Comparison of ENCODE assay signal across 14 cellular contexts in genomic region chr11:126834149-126834548, GRCh38.
DNase-seq lines count a peak whose midpoint lies in the region; TF ChIP-seq lines count a peak whose summit lies in the region.
"Had no signal": no experiment of that assay in that cellular context is flagged by ENCODE, and none has a peak within 500 bp of the region (broad histone marks: within the 10 kb centered on the region; RNA-seq: fewer than 3 reads in every experiment).

No MANE protein-coding gene starts in this region.

- peaks cover 0 to 4% (median 1%) of the 10 kb centered on the region in 3 donors for H3K27me3 Mint-ChIP-seq in CD14-positive monocyte (ENCODE audit: low read depth in 3 of 3)

- no peaks in the 10 kb centered on the region for H3K36me3 Mint-ChIP-seq in CD14-positive monocyte

- intact Hi-C loops in CD14-positive monocyte (cut with micrococcal nuclease), result no loop called here

- no peak overlapping the region for H3K4me3 Mint-ChIP-seq in CD14-positive monocyte
- H3K4me3 Mint-ChIP-seq: activated CD8-positive, alpha-beta T cell treated with anti-CD3 and anti-CD28 coated beads, Interleukin-2, amount 10 ng/mL, durations not matched to agents 7 days and 5 days had no signal

- no peak overlapping the region for H3K4me3 ChIP-seq in AG04449 (ENCODE audit: low read depth, low read length)
- no peak overlapping the region for H3K4me3 ChIP-seq in kidney epithelial cell (ENCODE audit: low read depth, low read length)
- H3K4me3 ChIP-seq: upper lobe of right lung had no signal

- POLR2A ChIA-PET in AG04449 (lab: Yijun Ruan, JAX), result no interaction called here

- TF ChIP-seq CTCF in AG04449 (IDR thresholded peaks at IDR 0.05; ENCODE audit: insufficient read depth, low read length, missing control alignments) (no peak), kidney epithelial cell (IDR thresholded peaks at IDR 0.05; ENCODE audit: insufficient read depth, low read length, poor library complexity, severe bottlenecking) (no peak), CD14-positive monocyte (IDR thresholded peaks at IDR 0.05) (no peak)

- no peaks in the 10 kb centered on the region for H3K4me1 Mint-ChIP-seq in CD14-positive monocyte

- peak; percentile 70 for DNase-seq in AG04449 (ENCODE audit: low read depth, low spot score)
- peak; percentile 41 for DNase-seq in HS-27A (ENCODE audit: low read depth)
- peak; percentile 29 for DNase-seq in amniotic stem cell (lab: John Stamatoyannopoulos, UW)
- DNase-seq in kidney epithelial cell (ENCODE audit: low read depth), result peak; percentile 68
- no peak for DNase-seq in NCI-H2081 (lab: John Stamatoyannopoulos, UW)
- no peak for DNase-seq in islet precursor cell
- DNase-seq in CD14-positive monocyte (ENCODE audit: low spot score), result no peak
- DNase-seq in NCI-H1417 (lab: John Stamatoyannopoulos, UW), result no peak
- DNase-seq: activated CD8-positive, alpha-beta T cell treated with anti-CD3 and anti-CD28 coated beads, Interleukin-2, amount 10 ng/mL, durations not matched to agents 7 days and 5 days; BE2C; erythroblast; H7; stimulated activated CD8-positive, alpha-beta memory T cell treated with anti-CD3 and anti-CD28 coated beads, Interleukin-4, amount 100 ng/mL, for 48 hours; upper lobe of right lung had no signal

- CTCF ChIA-PET in AG04449 (lab: Yijun Ruan, JAX), result interaction anchor here (0.7 to 4.0 kb wide), 4 partner anchors 41 to 227 kb away, joined by 3 to 16 read pairs (median 4); no protein-coding TSS in a partner anchor

- no peak overlapping the region for H3K27ac Mint-ChIP-seq in CD14-positive monocyte
- H3K27ac Mint-ChIP-seq: activated CD8-positive, alpha-beta T cell treated with anti-CD3 and anti-CD28 coated beads, Interleukin-2, amount 10 ng/mL, durations not matched to agents 7 days and 5 days had no signal

- peaks cover 0 to 6% (median 0%) of the 10 kb centered on the region in 7 donors for H3K9me3 Mint-ChIP-seq in CD14-positive monocyte

- no peaks in the 10 kb centered on the region for H3K36me3 ChIP-seq in kidney epithelial cell (ENCODE audit: control insufficient read depth, insufficient read depth, low read length)
- H3K36me3 ChIP-seq: BE2C, upper lobe of right lung had no signal

- H3K27me3 ChIP-seq in kidney epithelial cell (ENCODE audit: control insufficient read depth, insufficient read depth, low read length), result no peaks in the 10 kb centered on the region
- H3K27me3 ChIP-seq: upper lobe of right lung had no signal

Comparison
In these comparisons a context has a peak if more than half of its experiments do, and no peak if none do; other contexts are left out.
1. DNase-seq: peak in AG04449 (single experiment), HS-27A (single experiment), amniotic stem cell (single experiment) and kidney epithelial cell (single experiment); none in NCI-H2081 (0 of 2), islet precursor cell (single experiment), CD14-positive monocyte (single experiment) and NCI-H1417 (0 of 3).